6 cellular contexts compared by ENCODE assay signal in the genomic region with DNA sequence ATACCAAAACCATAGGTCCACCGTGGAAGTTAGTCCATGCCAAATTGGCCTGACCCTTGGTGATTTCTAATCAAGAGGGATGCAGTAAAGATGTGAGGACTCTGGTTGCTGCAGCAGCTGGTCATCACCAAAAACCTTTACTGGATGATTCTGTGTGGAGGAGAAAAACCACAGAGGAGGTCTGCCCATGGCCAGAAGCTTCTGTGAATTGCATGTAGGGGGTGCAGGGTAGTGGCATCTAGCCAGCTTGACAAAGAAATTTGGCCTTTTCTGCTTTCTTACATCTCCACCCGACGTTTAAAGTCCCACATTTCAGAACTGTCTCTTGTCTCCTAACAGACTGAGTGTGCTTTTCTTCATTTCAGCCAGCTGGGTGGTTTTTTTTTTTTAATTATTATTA.
"Had no signal": no experiment of that assay in that cellular context is flagged by ENCODE, and none has a peak within 500 bp of the region (broad histone marks: within the 10 kb centered on the region; RNA-seq: fewer than 3 reads in every experiment).

No MANE protein-coding gene starts in this region.

- ATAC-seq: HepG2 had no signal

- DNase-seq: IMR-90, KBM-7, KG1 had no signal

- H3K27ac ChIP-seq: HL-60 had no signal

- H3K4me3 ChIP-seq: K562 had no signal
